Comparison of ENCODE assay signal across 29 cellular contexts in genomic region chr15:67808821-67809220, GRCh38. TPM values are rescaled to one million over a fixed set of nuclear protein-coding genes. Genes with fewer than 3 reads are reported as not detected.
"Had no signal": no experiment of that assay in that cellular context is flagged by ENCODE, and none has a peak within 500 bp of the region (broad histone marks: within the 10 kb centered on the region; RNA-seq: fewer than 3 reads in every experiment).

No MANE protein-coding gene starts in this region.

- H3K27ac Mint-ChIP-seq: mesothelial cell of epicardium; natural killer cell; stimulated activated memory B cell treated with anti-CD40 and anti-IgM and Interleukin-4, amounts not matched to agents 10 μg/mL and 1 μg/mL and 100 μg/mL, for 72 hours; stimulated activated naive CD8-positive, alpha-beta T cell treated with anti-CD3 and anti-CD28 coated beads, Interleukin-15, Interleukin-2, amounts not matched to agents 100 ng/mL and 50 ng/mL, for 24 hours had no signal

- ATAC-seq: esophagus mucosa; heart left ventricle; natural killer cell; right cardiac atrium; stimulated activated memory B cell treated with anti-CD40 and anti-IgM and Interleukin-4, amounts not matched to agents 10 μg/mL and 1 μg/mL and 100 μg/mL, for 72 hours had no signal

- H3K4me3 ChIP-seq: colonic mucosa, heart left ventricle, thoracic aorta, transverse colon had no signal

- H3K36me3 ChIP-seq: colonic mucosa, transverse colon had no signal

- H3K9me3 Mint-ChIP-seq: mesothelial cell of epicardium; natural killer cell; neural crest cell; stimulated activated memory B cell treated with anti-CD40 and anti-IgM and Interleukin-4, amounts not matched to agents 10 μg/mL and 1 μg/mL and 100 μg/mL, for 72 hours; stimulated activated naive CD8-positive, alpha-beta T cell treated with anti-CD3 and anti-CD28 coated beads, Interleukin-15, Interleukin-2, amounts not matched to agents 100 ng/mL and 50 ng/mL, for 24 hours had no signal

- H3K4me3 Mint-ChIP-seq: mesothelial cell of epicardium; natural killer cell; neural crest cell; stimulated activated memory B cell treated with anti-CD40 and anti-IgM and Interleukin-4, amounts not matched to agents 10 μg/mL and 1 μg/mL and 100 μg/mL, for 72 hours; stimulated activated naive CD8-positive, alpha-beta T cell treated with anti-CD3 and anti-CD28 coated beads, Interleukin-15, Interleukin-2, amounts not matched to agents 100 ng/mL and 50 ng/mL, for 24 hours had no signal

- H3K27me3 Mint-ChIP-seq: stimulated activated memory B cell treated with anti-CD40 and anti-IgM and Interleukin-4, amounts not matched to agents 10 μg/mL and 1 μg/mL and 100 μg/mL, for 72 hours; stimulated activated naive CD8-positive, alpha-beta T cell treated with anti-CD3 and anti-CD28 coated beads, Interleukin-15, Interleukin-2, amounts not matched to agents 100 ng/mL and 50 ng/mL, for 24 hours had no signal

- DNase-seq: colonic mucosa; effector CD4-positive, alpha-beta T cell; heart left ventricle; hippocampal formation; kidney glomerular epithelial cell; mammary epithelial cell; natural killer cell; right cardiac atrium; stimulated activated CD4-positive, alpha-beta T cell treated with anti-CD3 and anti-CD28 coated beads, Interleukin-15, amount 100 ng/mL, for 24 hours; stimulated activated CD4-positive, alpha-beta T cell treated with anti-CD3 and anti-CD28 coated beads, Interleukin-1b, Interleukin-23, amount 100 ng/mL, for 48 hours; stimulated activated CD4-positive, alpha-beta T cell treated with anti-CD3 and anti-CD28 coated beads, Interleukin-4, amount 100 ng/mL, for 24 hours; transverse colon had no signal

- H3K36me3 Mint-ChIP-seq: natural killer cell had no signal

- H3K4me1 Mint-ChIP-seq: stimulated activated memory B cell treated with anti-CD40 and anti-IgM and Interleukin-4, amounts not matched to agents 10 μg/mL and 1 μg/mL and 100 μg/mL, for 72 hours had no signal

- H3K27ac ChIP-seq: colonic mucosa, heart left ventricle, thoracic aorta, transverse colon had no signal

- H3K9me3 ChIP-seq: colonic mucosa, heart left ventricle, thoracic aorta, transverse colon had no signal

- H3K27me3 ChIP-seq: colonic mucosa, heart left ventricle, transverse colon had no signal

- H3K4me1 ChIP-seq: colonic mucosa, transverse colon had no signal

RNA-seq across cellular contexts. Expression of gene SKOR1, which starts 16.5 kb away (rescaled TPM):
- total RNA-seq: glomerular endothelial cell had no signal

RNA-seq across cellular contexts. Expression of gene RNU6-1, which starts 31.0 kb away (rescaled TPM):
- total RNA-seq: cerebellum, colonic mucosa, dermis microvascular lymphatic vessel endothelial cell, esophagus mucosa, fibroblast of lung, frontal cortex, glomerular endothelial cell, heart left ventricle, lower leg skin, mammary epithelial cell, mesothelial cell of epicardium, mucosa of gallbladder, myocyte, natural killer cell, neural crest cell, osteocyte, right cardiac atrium, subcutaneous adipose tissue, thoracic aorta, transverse colon, ureter had no signal
- polyA plus RNA-seq: fibroblast of lung, heart left ventricle, mammary epithelial cell, right cardiac atrium had no signal
